ENCODE assay signal across 25 cellular contexts in the genomic region with DNA sequence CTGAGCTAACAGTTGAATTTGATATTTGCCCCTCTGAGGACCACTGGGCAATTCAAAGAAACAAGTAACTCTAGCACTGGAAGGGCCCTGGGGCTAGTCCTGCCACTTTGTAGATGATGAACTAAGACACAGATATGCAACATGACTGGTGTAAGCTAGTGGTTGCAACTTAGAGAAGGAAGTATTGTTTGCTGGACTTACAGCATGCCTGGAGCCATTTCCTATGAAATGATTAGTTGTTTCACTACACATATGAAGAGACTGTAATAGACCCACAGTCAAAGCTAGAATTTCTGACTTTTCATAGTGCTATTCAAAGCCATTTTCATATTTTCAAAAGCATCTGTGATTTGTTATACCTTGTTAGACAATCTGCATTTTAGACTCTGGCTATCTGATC.
DNase-seq lines count a peak whose midpoint lies in the region; ATAC-seq and TF ChIP-seq lines count a peak whose summit lies in the region.
"Had no signal": no experiment of that assay in that cellular context is flagged by ENCODE, and none has a peak within 500 bp of the region (broad histone marks: within the 10 kb centered on the region; RNA-seq: fewer than 3 reads in every experiment).

No MANE protein-coding gene starts in this region.

- peak; percentile 9 for DNase-seq in GM06990 (ENCODE audit: extremely low read depth, insufficient read length)
- peak; percentile 2 for DNase-seq in RPMI7951 (ENCODE audit: low read depth)
- no peak for DNase-seq in AML-193 (lab: John Stamatoyannopoulos, UW)
- no peak for DNase-seq in COLO668 (lab: John Stamatoyannopoulos, UW; ENCODE audit: unreplicated experiment)
- no peak for DNase-seq in dedifferentiated amniotic fluid mesenchymal stem cell (ENCODE audit: extremely low spot score)
- DNase-seq in RKO (ENCODE audit: low spot score): no peak
- DNase-seq: 8988T; activated CD4-positive, alpha-beta T cell treated with anti-CD3 and anti-CD28 coated beads for 48 hours; activated naive CD4-positive, alpha-beta T cell treated with Interleukin-2 at 50 U/mL for 16 hours; activated T-cell treated with anti-CD3 and anti-CD28 coated beads, Interleukin-2, amount 50 U/mL, for 48 hours; brain microvascular endothelial cell; CD8-positive, alpha-beta T cell; head of caudate nucleus; Karpas-422; mammary epithelial cell; MV-4-11; NCI-H1694; NCI-H2171; NCI-H526 treated with DMSO at 0.1 percent for 48 hours; stimulated activated naive CD8-positive, alpha-beta T cell treated with anti-CD3 and anti-CD28 coated beads, Interleukin-15, amount 100 ng/mL, for 72 hours had no signal

- TF ChIP-seq CTCF in GM06990 (IDR thresholded peaks at IDR 0.05; ENCODE audit: insufficient read depth, low read length, poor library complexity, severe bottlenecking): no peak

- no peaks in the 10 kb centered on the region for H3K36me3 ChIP-seq in GM06990 (ENCODE audit: control insufficient read depth, insufficient read depth, low read length)
- H3K36me3 ChIP-seq: brain microvascular endothelial cell, tibial nerve had no signal

- H3K27me3 ChIP-seq in GM06990 (replicated peaks; ENCODE audit: control insufficient read depth, insufficient read depth, low read length): no peaks in the 10 kb centered on the region
- H3K27me3 ChIP-seq: brain microvascular endothelial cell had no signal

- no peak overlapping the region for H3K4me3 ChIP-seq in GM06990 (replicated peaks; ENCODE audit: low read depth, low read length)
- H3K4me3 ChIP-seq: tibial nerve had no signal

- ATAC-seq in GM18873 (IDR thresholded peaks at IDR 0.05; ENCODE audit: low FRiP score, unreplicated experiment) (peak; percentile 46), HG02870 (IDR thresholded peaks at IDR 0.05; ENCODE audit: unreplicated experiment) (peak; percentile 66)
- ATAC-seq: CD8-positive, alpha-beta T cell; HCT116; sciatic nerve; stimulated activated naive CD8-positive, alpha-beta T cell treated with anti-CD3 and anti-CD28 coated beads, Interleukin-15, amount 100 ng/mL, for 72 hours had no signal

Comparison
In these comparisons a context has a peak if more than half of its experiments do, and no peak if none do; other contexts are left out.
1. DNase-seq: peak in GM06990 (single experiment) and RPMI7951 (single experiment); none in AML-193 (0 of 2), COLO668 (single experiment), dedifferentiated amniotic fluid mesenchymal stem cell (single experiment) and RKO (single experiment).